In the genomic region with DNA sequence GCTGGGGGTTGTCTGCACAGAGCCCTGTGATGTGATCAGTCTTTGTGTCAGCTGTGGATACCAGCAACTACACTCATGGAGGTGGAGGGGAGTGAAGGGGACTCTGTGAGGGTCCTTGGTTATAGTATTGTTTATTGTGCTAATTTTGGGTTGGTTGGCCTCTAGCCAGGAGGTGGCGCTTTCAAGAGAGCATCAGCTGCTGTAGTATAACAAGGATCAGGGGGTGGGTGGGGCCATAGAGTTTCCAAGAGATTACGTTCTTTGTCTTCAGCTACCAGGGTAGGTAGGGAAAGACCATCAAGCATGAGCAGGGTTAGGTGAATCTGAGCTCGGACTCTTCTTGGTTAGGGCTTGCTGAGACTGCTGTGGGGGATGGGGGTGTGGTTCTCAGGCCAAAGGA, we compare ENCODE assay signal across 18 cellular contexts.
DNase-seq lines count a peak whose midpoint lies in the region; TF ChIP-seq lines count a peak whose summit lies in the region.
"Had no signal": no experiment of that assay in that cellular context is flagged by ENCODE, and none has a peak within 500 bp of the region (broad histone marks: within the 10 kb centered on the region; RNA-seq: fewer than 3 reads in every experiment).

No MANE protein-coding gene starts in this region.

- H3K23ac ChIP-seq in mesenchymal stem cell (ENCODE audit: low read length in 2 of 2), result no peak overlapping the region

- H2BK15ac ChIP-seq in mesenchymal stem cell (ENCODE audit: low read depth, poor library complexity, severe bottlenecking), result peak overlapping the region; percentile 48

- H4K20me1 ChIP-seq in Karpas-422 (ENCODE audit: insufficient read depth, low read depth, low read length), result no peaks in the 10 kb centered on the region

- H3K4me3 ChIP-seq in Karpas-422 (ENCODE audit: low read length) (no peak overlapping the region), WERI-Rb-1 (ENCODE audit: low read depth, low read length) (no peak overlapping the region), mesenchymal stem cell (ENCODE audit: insufficient read depth in 1 of 2, low read depth in 1 of 2, low read length in 2 of 2) (no peak overlapping the region)

- H2AFZ ChIP-seq in Karpas-422 (ENCODE audit: low read length) (no peak overlapping the region), mesenchymal stem cell (ENCODE audit: low read depth, low read length) (no peak overlapping the region)

- H3K27me3 ChIP-seq in Karpas-422 (ENCODE audit: low read length) (no peaks in the 10 kb centered on the region), WERI-Rb-1 (ENCODE audit: insufficient read depth, low read depth, severe bottlenecking) (no peaks in the 10 kb centered on the region), mesenchymal stem cell (ENCODE audit: control insufficient read depth in 1 of 2, insufficient read depth in 1 of 2, low read length in 2 of 2) (no peaks in the 10 kb centered on the region)
- H3K27me3 ChIP-seq: BE2C had no signal

- H3K79me1 ChIP-seq in mesenchymal stem cell (replicated peaks; ENCODE audit: low read length, poor library complexity, severe bottlenecking), result no peaks in the 10 kb centered on the region

- no peak overlapping the region for H4K91ac ChIP-seq in mesenchymal stem cell (ENCODE audit: low read length)

- DNase-seq in NCI-H82 (lab: John Stamatoyannopoulos, UW), result peak; percentile 54
- DNase-seq in NCI-H82 treated with DMSO at 0.1 percent for 48 hours (lab: John Stamatoyannopoulos, UW; ENCODE audit: unreplicated experiment), result no peak
- DNase-seq in Karpas-422, result peak; percentile 48
- DNase-seq in WERI-Rb-1, result peak; percentile 22
- DNase-seq in mesenchymal stem cell, result no peak
- no peak for DNase-seq in HUDEP-2 (lab: John Stamatoyannopoulos, UW; ENCODE audit: unreplicated experiment in 76 of 76)
- DNase-seq in OCI-M1 (lab: John Stamatoyannopoulos, UW), result no peak
- no peak for DNase-seq in caudate nucleus (lab: John Stamatoyannopoulos, UW)
- DNase-seq: 8988T; BE2C; CD8-positive, alpha-beta T cell; DMS79 treated with DMSO at 0.1 percent for 48 hours; GF-D8; MV-4-11; NCI-H1436; NCI-H2029 treated with DMSO at 0.1 percent for 48 hours; NCI-H748 treated with DMSO at 0.1 percent for 48 hours; RPMI8226 had no signal

- H3K4me1 ChIP-seq in Karpas-422 (ENCODE audit: low read length) (no peaks in the 10 kb centered on the region), mesenchymal stem cell (ENCODE audit: control insufficient read depth, insufficient read depth, low read depth, low read length) (no peaks in the 10 kb centered on the region)
- H3K4me1 ChIP-seq: BE2C had no signal

- H2BK5ac ChIP-seq in mesenchymal stem cell (ENCODE audit: low read depth, low read length, poor library complexity, severe bottlenecking), result no peak overlapping the region

- no peak overlapping the region for H3K14ac ChIP-seq in mesenchymal stem cell (ENCODE audit: low read length in 2 of 2)

- no peaks in the 10 kb centered on the region for H3K79me2 ChIP-seq in Karpas-422 (ENCODE audit: low read length)

- H3K4me2 ChIP-seq in Karpas-422 (ENCODE audit: low read depth, low read length, poor library complexity, severe bottlenecking) (no peak overlapping the region), mesenchymal stem cell (ENCODE audit: low read length, poor library complexity, severe bottlenecking) (no peak overlapping the region)

- H3K18ac ChIP-seq in mesenchymal stem cell (ENCODE audit: low read depth in 1 of 2, low read length in 2 of 2), result no peak overlapping the region

- no peak overlapping the region for H3K4ac ChIP-seq in mesenchymal stem cell (ENCODE audit: low read depth in 1 of 2, low read length in 2 of 2)

- no peak overlapping the region for H3K27ac ChIP-seq in Karpas-422 (ENCODE audit: low read length)
- no peak overlapping the region for H3K27ac ChIP-seq in WERI-Rb-1
- no peak overlapping the region for H3K27ac ChIP-seq in mesenchymal stem cell (ENCODE audit: low read length, poor library complexity, severe bottlenecking)
- H3K27ac ChIP-seq in caudate nucleus (ENCODE audit: low read depth, low read length), result no peak overlapping the region

- no peak overlapping the region for H4K8ac ChIP-seq in mesenchymal stem cell (ENCODE audit: low read length)

- H3K9ac ChIP-seq in Karpas-422 (ENCODE audit: low read length) (no peak overlapping the region), mesenchymal stem cell (ENCODE audit: low read length) (no peak overlapping the region)

- no peak overlapping the region for H2BK12ac ChIP-seq in mesenchymal stem cell (ENCODE audit: low read length in 2 of 2)

- H3K9me2 ChIP-seq in Karpas-422 (replicated peaks; ENCODE audit: insufficient read depth, low read length), result no peaks in the 10 kb centered on the region

- H2BK120ac ChIP-seq in mesenchymal stem cell (ENCODE audit: low read depth, low read length), result no peak overlapping the region

- H3K9me3 ChIP-seq in Karpas-422 (ENCODE audit: low read length) (no peaks in the 10 kb centered on the region), WERI-Rb-1 (ENCODE audit: severe bottlenecking) (no peaks in the 10 kb centered on the region), mesenchymal stem cell (ENCODE audit: control insufficient read depth, low read length) (peaks cover 4% of the 10 kb centered on the region)
- H3K9me3 ChIP-seq: BE2C had no signal

- WGBS in mesenchymal stem cell, result 95% methylated on average over 3 of the region's 3 CpGs

- H3K36me3 ChIP-seq in Karpas-422 (ENCODE audit: insufficient read depth, low read length), result no peaks in the 10 kb centered on the region
- no peaks in the 10 kb centered on the region for H3K36me3 ChIP-seq in WERI-Rb-1
- H3K36me3 ChIP-seq in mesenchymal stem cell (ENCODE audit: control insufficient read depth in 1 of 2, insufficient read depth in 2 of 2, low read depth in 1 of 2, low read length in 2 of 2), result no peaks in the 10 kb centered on the region
- H3K36me3 ChIP-seq: BE2C had no signal

- no peak for TF ChIP-seq CTCF in WERI-Rb-1 (IDR thresholded peaks at IDR 0.05; ENCODE audit: low read depth, low read length)

- no peak overlapping the region for H2AK5ac ChIP-seq in mesenchymal stem cell (ENCODE audit: low read length, severe bottlenecking)

Comparison
In these comparisons a context has a peak if more than half of its experiments do, and no peak if none do; other contexts are left out.
1. DNase-seq: peak in NCI-H82 (single experiment), Karpas-422 (single experiment) and WERI-Rb-1 (single experiment); none in NCI-H82 treated with DMSO at 0.1 percent for 48 hours (single experiment), mesenchymal stem cell (single experiment), HUDEP-2 (0 of 76), OCI-M1 (single experiment) and caudate nucleus (0 of 61).